In genomic region chr3:182094321-182094720, GRCh38 we compare ENCODE assay signal across 9 cellular contexts.
"Had no signal": no experiment of that assay in that cellular context is flagged by ENCODE, and none has a peak within 500 bp of the region (broad histone marks: within the 10 kb centered on the region; RNA-seq: fewer than 3 reads in every experiment).

No MANE protein-coding gene starts in this region.

- ATAC-seq: HCT116, K562 had no signal

- H3K9ac ChIP-seq: GM23248 had no signal

- H3K4me1 ChIP-seq: HAP-1 had no signal

- H3K27ac ChIP-seq: GM23248, HL-60 had no signal

- H3K4me3 Mint-ChIP-seq: HFFc6 had no signal

- H2AFZ ChIP-seq: GM23248 had no signal

- H3K27ac Mint-ChIP-seq: HFFc6 had no signal

- FAIRE-seq: K562 had no signal

- H3K4me3 ChIP-seq: GM23248, HAP-1, K562 had no signal

- DNase-seq: GM23248, GOT3, H7, HFFc6, IMR-90 had no signal

- H3K36me3 ChIP-seq: HAP-1 had no signal
